In genomic region chr6:169251371-169251802, GRCh38 we compare ENCODE assay signal across 13 cellular contexts. TPM values are rescaled to one million over a fixed set of nuclear protein-coding genes. Genes with fewer than 3 reads are reported as not detected.
DNase-seq lines count a peak whose midpoint lies in the region; ATAC-seq and TF ChIP-seq lines count a peak whose summit lies in the region.
"Had no signal": no experiment of that assay in that cellular context is flagged by ENCODE, and none has a peak within 500 bp of the region (broad histone marks: within the 10 kb centered on the region; RNA-seq: fewer than 3 reads in every experiment).

No MANE protein-coding gene starts in this region.

- H3K4me1 ChIP-seq in transverse colon, result peaks cover 0 to 6% (median 0%) of the 10 kb centered on the region in 4 donors
- no peaks in the 10 kb centered on the region for H3K4me1 ChIP-seq in gastrocnemius medialis

- in situ Hi-C loops in transverse colon (cut with MboI; ENCODE audit: low pct_ligation_motif_present in 1 of 4, low pct_unique_long_range_greater_than_20kb in 1 of 4, low sequenced_read_pairs in 3 of 4), result no loop called here
- in situ Hi-C loops in gastrocnemius medialis (cut with MboI; ENCODE audit: low sequenced_read_pairs in 4 of 4), result no loop called here
- in situ Hi-C loops in ACHN (cut with HindIII; ENCODE audit: low pct_ligation_motif_present, low pct_unique_long_range_greater_than_20kb, low sequenced_read_pairs), result no loop called here

- no peak for ATAC-seq in gastrocnemius medialis

- TF ChIP-seq POLR2A in transverse colon (IDR thresholded peaks at IDR 0.05), result no peak
- TF ChIP-seq POLR2A in gastrocnemius medialis (IDR thresholded peaks at IDR 0.05), result no peak

- no peak for TF ChIP-seq EP300 in transverse colon (IDR thresholded peaks at IDR 0.05; ENCODE audit: low read depth)

- H3K4me3 ChIP-seq in MG63 (peak overlapping the region; percentile 86), fibroblast of mammary gland (ENCODE audit: control insufficient read depth, low read depth, low read length) (peak overlapping the region; percentile 97), transverse colon (peak overlapping the region in 1 of 4 donors; percentile 7), gastrocnemius medialis (peak overlapping the region in 2 of 4 donors; percentile 13 to 30)

- H3K36me3 ChIP-seq in MG63 (peaks cover 62% of the 10 kb centered on the region), transverse colon (no peaks in the 10 kb centered on the region), gastrocnemius medialis (no peaks in the 10 kb centered on the region)
- H3K36me3 ChIP-seq: neutrophil had no signal

- 39 to 64% methylated on average over 2 to 6 of the region's 6 CpGs for WGBS in transverse colon (ENCODE audit: low coverage in 1 of 2), 2 donors

- H3K27ac ChIP-seq in transverse colon, result peak overlapping the region in 3 of 4 donors; percentile 13 to 77 (median 53)
- H3K27ac ChIP-seq in gastrocnemius medialis, result peak overlapping the region in 2 of 4 donors; percentile 19 to 20
- H3K27ac ChIP-seq: neutrophil had no signal

- intact Hi-C loops in transverse colon (cut with DNase I; ENCODE audit: low total_unique reads) (loop anchor here (5.0 kb wide), 1 partner anchor 574 kb away; no protein-coding TSS in a partner anchor), gastrocnemius medialis (cut with DNase I; ENCODE audit: low total_unique reads) (no loop called here)

- H3K9me3 ChIP-seq in MG63 (no peaks in the 10 kb centered on the region), transverse colon (no peaks in the 10 kb centered on the region), gastrocnemius medialis (no peaks in the 10 kb centered on the region)
- H3K9me3 ChIP-seq: neutrophil had no signal

- DNase-seq in MG63, result no peak
- no peak for DNase-seq in fibroblast of mammary gland (ENCODE audit: low read depth)
- peak; percentile 22 for DNase-seq in middle frontal gyrus (ENCODE audit: extremely low spot score, low spot score)
- no peak for DNase-seq in transverse colon
- no peak for DNase-seq in gastrocnemius medialis
- no peak for DNase-seq in DMS79 treated with DMSO at 0.1 percent for 48 hours (lab: John Stamatoyannopoulos, UW)
- no peak for DNase-seq in ACHN
- no peak for DNase-seq in NCI-H1417 (lab: John Stamatoyannopoulos, UW)
- DNase-seq: activated gamma-delta T cell treated with Interleukin-2 at 50 U/mL for 16 hours; effector memory CD4-positive, alpha-beta T cell; kidney; NCI-H446 treated with DMSO at 0.1 percent for 48 hours had no signal

- H3K27me3 ChIP-seq in MG63 (no peaks in the 10 kb centered on the region), transverse colon (peaks cover 43% of the 10 kb centered on the region), gastrocnemius medialis (peaks cover 10 to 27% (median 18%) of the 10 kb centered on the region in 3 donors)

- TF ChIP-seq CTCF in fibroblast of mammary gland (conservative IDR thresholded peaks at IDR 0.05; ENCODE audit: control insufficient read depth, insufficient read depth, low read depth, low read length) (no peak), transverse colon (IDR thresholded peaks at IDR 0.05) (no peak), gastrocnemius medialis (IDR thresholded peaks at IDR 0.05 in 4 of 5, conservative IDR thresholded peaks at IDR 0.05 in 1 of 5) (no peak)

RNA-seq across cellular contexts. Expression of gene THBS2, which starts 2.3 kb away (rescaled TPM):
- total RNA-seq in MG63 (2014; rRNA removed; shearing (Covaris generic); ENCODE audit: low replicate concordance), result 165 and 194 TPM in 2 replicates
- total RNA-seq in transverse colon (10 to 100 TPM; 11.5 to 25.5 (median 18.1) TPM), gastrocnemius medialis (1 to 10 TPM; 3.6 to 7.7 (median 4.8) TPM)
